Comparison of ENCODE assay signal across 9 cellular contexts in the genomic region with DNA sequence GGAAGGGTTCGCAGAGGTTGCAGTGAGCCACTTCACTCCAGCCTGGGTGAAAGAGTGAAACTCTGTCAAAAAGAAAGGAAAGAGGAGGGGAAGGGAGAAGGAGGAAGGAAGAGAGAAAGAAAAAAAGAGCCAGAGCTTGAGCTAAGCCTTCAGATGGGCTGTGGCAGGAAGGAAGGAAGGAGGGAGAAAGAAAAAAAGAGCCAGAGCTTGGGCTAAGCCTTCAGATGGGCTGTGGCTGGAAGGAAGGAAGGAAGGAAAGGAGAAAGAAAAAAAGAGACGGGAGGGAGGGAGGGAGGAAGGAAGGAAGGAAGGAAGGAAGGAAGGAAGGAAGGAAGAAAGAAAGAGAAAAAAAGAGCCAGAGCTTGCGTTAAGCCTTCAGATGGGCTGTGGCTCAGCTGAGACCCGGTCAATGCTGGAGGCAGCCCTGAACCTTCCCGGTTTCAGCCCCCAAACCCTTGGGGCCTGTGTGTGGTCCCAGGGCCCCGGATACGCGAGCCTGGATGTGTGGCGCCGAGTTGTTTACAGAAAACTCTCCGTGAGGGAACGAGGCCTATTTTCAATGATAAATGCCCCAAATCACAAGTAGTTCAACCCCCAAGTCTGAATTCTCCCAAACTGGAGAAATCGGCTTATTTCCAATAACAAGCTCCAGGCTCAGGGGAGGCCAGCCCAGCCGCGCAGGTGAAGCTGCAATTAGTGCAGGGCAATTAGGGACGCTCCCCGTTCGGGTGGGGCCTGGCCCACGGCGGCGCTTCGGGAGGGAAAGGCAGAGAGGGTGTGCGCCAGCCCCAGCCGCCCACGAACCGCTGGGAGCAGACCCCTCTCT. TPM values are rescaled to one million over a fixed set of nuclear protein-coding genes. Genes with fewer than 3 reads are reported as not detected.
A peak's percentile ranks its signal among the peaks of the same experiment; 100 is the strongest.
DNase-seq lines count a peak whose midpoint lies in the region; ATAC-seq and TF ChIP-seq lines count a peak whose summit lies in the region.
"Had no signal": no experiment of that assay in that cellular context is flagged by ENCODE, and none has a peak within 500 bp of the region (broad histone marks: within the 10 kb centered on the region; RNA-seq: fewer than 3 reads in every experiment).

No MANE protein-coding gene starts in this region.

- H3K4me3 ChIP-seq in OCI-LY7 (ENCODE audit: low read depth, low read length, poor library complexity, severe bottlenecking) (no peak overlapping the region), fibroblast of lung (replicated peaks in 1 of 4; ENCODE audit: control extremely low read depth in 1 of 4, insufficient read depth in 1 of 4, low read depth in 3 of 4, low read length in 4 of 4) (peak overlapping the region in 1 of 4 experiments; percentile 40)

- H3K9me2 ChIP-seq in OCI-LY7 (ENCODE audit: insufficient read depth, low read length), result no peaks in the 10 kb centered on the region

- H3K4me2 ChIP-seq in OCI-LY7 (ENCODE audit: low read length) (peak overlapping the region; percentile 51; the same call in 1 of the 2 replicates), fibroblast of lung (ENCODE audit: extremely low read depth, insufficient read depth, low read length) (peak overlapping the region; percentile 11)

- no peaks in the 10 kb centered on the region for H4K20me1 ChIP-seq in OCI-LY7 (ENCODE audit: insufficient read depth, low read length)
- no peaks in the 10 kb centered on the region for H4K20me1 ChIP-seq in fibroblast of lung (ENCODE audit: control insufficient read depth, extremely low read depth, insufficient read depth, low read length)

- peaks cover 22% of the 10 kb centered on the region for H3K4me1 Mint-ChIP-seq in T-helper 1 cell treated with Interleukin-12 subunit alpha and Interleukin-12 subunit beta and Interleukin-4 antibody, amounts not matched to agents 30 μg/mL and 1 μg/mL, for 36 hours (ENCODE audit: low read depth)
- H3K4me1 Mint-ChIP-seq in stimulated activated effector memory CD8-positive, alpha-beta T cell treated with anti-CD3 and anti-CD28 coated beads, Interleukin-12 subunit alpha, Interleukin-12 subunit beta, amount 100 ng/mL, for 72 hours, result peaks cover 28% of the 10 kb centered on the region

- peak overlapping the region; percentile 70 for H3K4me3 Mint-ChIP-seq in T-helper 1 cell treated with Interleukin-12 subunit alpha and Interleukin-12 subunit beta and Interleukin-4 antibody, amounts not matched to agents 30 μg/mL and 1 μg/mL, for 36 hours
- peak overlapping the region; percentile 79 for H3K4me3 Mint-ChIP-seq in stimulated activated effector memory CD8-positive, alpha-beta T cell treated with anti-CD3 and anti-CD28 coated beads, Interleukin-12 subunit alpha, Interleukin-12 subunit beta, amount 100 ng/mL, for 72 hours

- H3K36me3 ChIP-seq in OCI-LY7 (ENCODE audit: insufficient read depth, low read length) (no peaks in the 10 kb centered on the region), fibroblast of lung (ENCODE audit: control insufficient read depth, insufficient read depth, low read length) (no peaks in the 10 kb centered on the region)

- POLR2A ChIA-PET in OCI-LY7 (lab: Charles Lee), result interaction anchor here (0.7 to 2.1 kb wide), 2 partner anchors 68 to 389 kb away, joined by 6 to 10 read pairs; no protein-coding TSS in a partner anchor

- intact Hi-C loops in OCI-LY7 (cut with micrococcal nuclease; ENCODE audit: unreplicated experiment), result loop anchor here (1.0 to 5.0 kb wide), 6 partner anchors 37 to 394 kb away; no protein-coding TSS in a partner anchor

- H2AFZ ChIP-seq in OCI-LY7 (ENCODE audit: low read length), result 0 out of 2 replicates have a peak overlapping the region, but pooled peaks have one; percentile 67
- H2AFZ ChIP-seq in fibroblast of lung (ENCODE audit: low read length), result peak overlapping the region; percentile 62

- ATAC-seq in stimulated activated effector memory CD8-positive, alpha-beta T cell treated with anti-CD3 and anti-CD28 coated beads, Interleukin-12 subunit alpha, Interleukin-12 subunit beta, amount 100 ng/mL, for 72 hours, result no peak
- no peak for ATAC-seq in HG02840 (IDR thresholded peaks at IDR 0.05; ENCODE audit: low FRiP score, unreplicated experiment)

- H3K27me3 ChIP-seq in fibroblast of lung (ENCODE audit: control insufficient read depth, insufficient read depth, low read length), result no peaks in the 10 kb centered on the region

- no peak overlapping the region for H3K27ac ChIP-seq in OCI-LY7 (ENCODE audit: low read depth, low read length, poor library complexity, severe bottlenecking)
- no peak overlapping the region for H3K27ac ChIP-seq in fibroblast of lung (ENCODE audit: insufficient read depth, low read length)

- no peak for DNase-seq in T-helper 1 cell
- no peak for DNase-seq in OCI-LY7 (ENCODE audit: low spot score)
- no peak for DNase-seq in fibroblast of lung (ENCODE audit: low read depth in 2 of 2)
- DNase-seq in stimulated activated effector memory CD8-positive, alpha-beta T cell treated with anti-CD3 and anti-CD28 coated beads, Interleukin-12 subunit alpha, Interleukin-12 subunit beta, amount 100 ng/mL, for 72 hours (ENCODE audit: low spot score in 2 of 2), result no peak
- no peak for DNase-seq in NCI-H2196 (lab: John Stamatoyannopoulos, UW; ENCODE audit: unreplicated experiment)
- DNase-seq in dermis blood vessel endothelial cell, result no peak

- H3K9me3 ChIP-seq in OCI-LY7 (ENCODE audit: low read length) (no peaks in the 10 kb centered on the region), fibroblast of lung (ENCODE audit: control insufficient read depth, insufficient read depth, low read depth, low read length) (no peaks in the 10 kb centered on the region)

- CTCF ChIA-PET in OCI-LY7 (lab: Charles Lee; ENCODE audit: unreplicated experiment), result interaction anchor here (0.6 kb wide), 1 partner anchor 52 kb away, joined by 3 read pairs; no protein-coding TSS in a partner anchor

- no peaks in the 10 kb centered on the region for H3K9me3 Mint-ChIP-seq in T-helper 1 cell treated with Interleukin-12 subunit alpha and Interleukin-12 subunit beta and Interleukin-4 antibody, amounts not matched to agents 30 μg/mL and 1 μg/mL, for 36 hours
- no peaks in the 10 kb centered on the region for H3K9me3 Mint-ChIP-seq in stimulated activated effector memory CD8-positive, alpha-beta T cell treated with anti-CD3 and anti-CD28 coated beads, Interleukin-12 subunit alpha, Interleukin-12 subunit beta, amount 100 ng/mL, for 72 hours

- no peaks in the 10 kb centered on the region for H3K36me3 Mint-ChIP-seq in T-helper 1 cell treated with Interleukin-12 subunit alpha and Interleukin-12 subunit beta and Interleukin-4 antibody, amounts not matched to agents 30 μg/mL and 1 μg/mL, for 36 hours (ENCODE audit: low read depth)
- no peaks in the 10 kb centered on the region for H3K36me3 Mint-ChIP-seq in stimulated activated effector memory CD8-positive, alpha-beta T cell treated with anti-CD3 and anti-CD28 coated beads, Interleukin-12 subunit alpha, Interleukin-12 subunit beta, amount 100 ng/mL, for 72 hours

- H3K79me2 ChIP-seq in OCI-LY7 (ENCODE audit: insufficient read depth, low read depth, low read length), result no peaks in the 10 kb centered on the region
- no peaks in the 10 kb centered on the region for H3K79me2 ChIP-seq in fibroblast of lung (ENCODE audit: control insufficient read depth, insufficient read depth, low read length)

- TF ChIP-seq CTCF in OCI-LY7 (conservative IDR thresholded peaks at IDR 0.05; ENCODE audit: low read length) (no peak), fibroblast of lung (conservative IDR thresholded peaks at IDR 0.05 in 1 of 2, IDR thresholded peaks at IDR 0.05 in 1 of 2; ENCODE audit: low read depth in 1 of 2, low read length in 2 of 2) (no peak)

- peaks cover 1% of the 10 kb centered on the region for H3K27me3 Mint-ChIP-seq in T-helper 1 cell treated with Interleukin-12 subunit alpha and Interleukin-12 subunit beta and Interleukin-4 antibody, amounts not matched to agents 30 μg/mL and 1 μg/mL, for 36 hours (ENCODE audit: low read depth)

- H3K27ac Mint-ChIP-seq in T-helper 1 cell treated with Interleukin-12 subunit alpha and Interleukin-12 subunit beta and Interleukin-4 antibody, amounts not matched to agents 30 μg/mL and 1 μg/mL, for 36 hours, result peak overlapping the region; percentile 67
- H3K27ac Mint-ChIP-seq in stimulated activated effector memory CD8-positive, alpha-beta T cell treated with anti-CD3 and anti-CD28 coated beads, Interleukin-12 subunit alpha, Interleukin-12 subunit beta, amount 100 ng/mL, for 72 hours, result peak overlapping the region; percentile 71
- H3K27ac Mint-ChIP-seq: progenitor cell of endocrine pancreas had no signal

- H3K9ac ChIP-seq in fibroblast of lung (ENCODE audit: insufficient read depth, low read length), result no peak overlapping the region

- BruUV-seq in OCI-LY7 (replicated peaks; lab: Mats Ljungman, UMichigan), result no TSS peak

- H3K4me1 ChIP-seq in OCI-LY7 (ENCODE audit: insufficient read depth, low read length, poor library complexity, severe bottlenecking), result peaks cover 18% of the 10 kb centered on the region
- H3K4me1 ChIP-seq in fibroblast of lung (ENCODE audit: control insufficient read depth, extremely low read depth, insufficient read depth, low read length), result peaks cover 10% of the 10 kb centered on the region

RNA-seq across cellular contexts. Expression of a gene that starts 13.8 kb away (rescaled TPM):
- total RNA-seq in OCI-LY7 (2014; rRNA removed; shearing (Covaris generic)), result 1.1 and 1.2 TPM in 2 replicates
- total RNA-seq in OCI-LY7 (2022) (1.5 and 1.9 TPM in 2 replicates), fibroblast of lung (13.6 and 22.0 TPM in 2 replicates), dermis blood vessel endothelial cell (20.3 and 24.2 TPM in 2 replicates)
- polyA plus RNA-seq in fibroblast of lung, result 2.7 and 4.4 TPM in 2 replicates
- 7.1 and 14.8 TPM in 2 replicates for polyA plus RNA-seq in fibroblast of lung (2012)
- polyA minus RNA-seq in fibroblast of lung (ENCODE audit: low replicate concordance), result 2.6 and 4.1 TPM in 2 replicates
